8 cellular contexts compared by ENCODE assay signal in the genomic region with DNA sequence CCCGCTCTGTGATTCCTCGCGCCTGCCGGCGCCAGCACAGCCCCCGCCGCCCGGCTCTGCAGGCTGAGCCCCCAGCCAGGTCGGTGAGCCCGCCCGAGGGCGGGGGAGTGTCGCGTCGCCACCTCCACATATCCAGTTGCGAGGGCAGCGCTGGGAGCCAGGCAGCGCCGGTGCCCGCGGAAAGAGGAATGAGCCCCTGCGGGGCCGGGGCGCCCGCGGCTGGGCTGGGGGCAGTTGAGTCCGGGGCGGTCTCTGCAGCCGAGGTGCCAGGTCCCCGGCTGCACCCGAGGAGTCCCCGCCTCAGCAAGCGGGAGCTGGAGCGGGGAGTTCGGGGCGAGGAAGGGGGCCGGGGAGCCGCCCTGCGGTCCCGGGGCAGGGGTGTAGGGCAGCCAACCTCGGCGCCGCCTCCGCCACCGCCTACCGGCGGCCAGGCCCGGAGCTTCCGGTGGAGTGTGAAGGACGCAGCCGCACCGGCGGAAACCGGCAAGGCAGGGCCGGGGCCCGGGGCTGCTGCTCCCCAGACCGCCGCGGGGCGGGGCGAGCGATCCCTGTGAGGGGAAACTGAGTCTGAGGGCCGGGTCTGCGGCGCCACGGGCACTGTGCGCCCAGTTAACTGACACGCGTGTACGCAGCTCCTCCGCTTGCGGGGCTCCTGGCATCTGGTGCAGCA. TPM values are rescaled to one million over a fixed set of nuclear protein-coding genes. Genes with fewer than 3 reads are reported as not detected.
DNase-seq lines count a peak whose midpoint lies in the region; ATAC-seq and TF ChIP-seq lines count a peak whose summit lies in the region.

No MANE protein-coding gene starts in this region.

- H3K27ac ChIP-seq in DND-41 (ENCODE audit: low read length) (no peak overlapping the region), cingulate gyrus (ENCODE audit: low read depth, low read length) (peak overlapping the region; percentile 65)

- peaks cover 54% of the 10 kb centered on the region for H3K4me1 ChIP-seq in DND-41 (ENCODE audit: insufficient read depth, low read length)

- no peaks in the 10 kb centered on the region for H3K79me2 ChIP-seq in DND-41 (ENCODE audit: insufficient read depth, low read length)

- peak overlapping the region; percentile 38 for H3K9ac ChIP-seq in DND-41 (ENCODE audit: low read depth, low read length)

- no peak for TF ChIP-seq CTCF in DND-41 (IDR thresholded peaks at IDR 0.05; ENCODE audit: borderline replicate concordance, extremely low read depth, low read length, poor library complexity, severe bottlenecking)

- peak overlapping the region; percentile 50; the same call in 1 of the 2 replicates for H2AFZ ChIP-seq in DND-41 (ENCODE audit: low read depth, low read length)

- H3K9me3 ChIP-seq in DND-41 (ENCODE audit: insufficient read depth, low read length, severe bottlenecking) (no peaks in the 10 kb centered on the region), MG63 (no peaks in the 10 kb centered on the region)

- no peaks in the 10 kb centered on the region for H3K36me3 ChIP-seq in DND-41 (ENCODE audit: insufficient read depth, low read length)
- no peaks in the 10 kb centered on the region for H3K36me3 ChIP-seq in MG63

- H3K4me2 ChIP-seq in DND-41 (ENCODE audit: insufficient read depth, low read length): peak overlapping the region; percentile 52

- DNase-seq in DND-41: peak; percentile 57
- DNase-seq in MG63: peak; percentile 63
- DNase-seq in left lobe of liver (ENCODE audit: low spot score): peak; percentile 85
- DNase-seq in stimulated activated CD4-positive, alpha-beta T cell treated with anti-CD3 and anti-CD28 coated beads, Interleukin-4, amount 100 ng/mL, for 4 hours: peak; percentile 72 to 74

- peak overlapping the region in 1 of 2 experiments; percentile 30; a peak in 1 of 4 replicates for H3K4me3 ChIP-seq in DND-41 (ENCODE audit: low read depth in 1 of 2, low read length in 2 of 2)
- H3K4me3 ChIP-seq in MG63: peak overlapping the region; percentile 36

- ATAC-seq in DND-41 (ENCODE audit: insufficient read depth, low read depth): peak; percentile 71
- ATAC-seq in GM21526 (IDR thresholded peaks at IDR 0.05; ENCODE audit: low FRiP score, unreplicated experiment): peak; percentile 31
- ATAC-seq in activated CD4-positive, CD25-positive, alpha-beta regulatory T cell treated with anti-CD3 and anti-CD28 coated beads, Interleukin-2, amount 50 U/mL, for 24 hours: peak; percentile 15 to 18
- ATAC-seq in left lobe of liver: peak; percentile 95
- ATAC-seq in GM21390 (IDR thresholded peaks at IDR 0.05; ENCODE audit: unreplicated experiment): no peak

- no peaks in the 10 kb centered on the region for H3K27me3 ChIP-seq in DND-41 (ENCODE audit: insufficient read depth, low read length, poor library complexity)
- no peaks in the 10 kb centered on the region for H3K27me3 ChIP-seq in MG63

- no peaks in the 10 kb centered on the region for H4K20me1 ChIP-seq in DND-41 (ENCODE audit: insufficient read depth, low read length)

RNA-seq across cellular contexts. Expression of gene TRAF1, which starts 2.3 kb away (rescaled TPM):
- 0.67 and 0.79 TPM in 2 replicates for total RNA-seq in MG63 (2014; rRNA removed; shearing (Covaris generic); ENCODE audit: low replicate concordance)
- 3.0 TPM for total RNA-seq in left lobe of liver

RNA-seq across cellular contexts. Expression of gene PHF19, which starts 51.9 kb away (rescaled TPM):
- total RNA-seq in MG63 (2014; rRNA removed; shearing (Covaris generic); ENCODE audit: low replicate concordance): 51.5 and 76.6 TPM in 2 replicates
- 2.4 TPM for total RNA-seq in left lobe of liver

Comparison
In these comparisons a context has a peak if more than half of its experiments do, and no peak if none do; other contexts are left out.
1. RNA of gene PHF19, which starts 51.9 kb away (total RNA-seq): 51.5 to 76.6 TPM in MG63; 2.4 TPM in left lobe of liver (single experiment); every median in the first group is over 10 times any median in the second.
2. Peak in every context shown above with its lines, with median percentiles within 50 percentile points of each other: DNase-seq.